Comparison of ENCODE assay signal across 25 cellular contexts in genomic region chr6:116966675-116967576, GRCh38.
"Had no signal": no experiment of that assay in that cellular context is flagged by ENCODE, and none has a peak within 500 bp of the region (broad histone marks: within the 10 kb centered on the region; RNA-seq: fewer than 3 reads in every experiment).

No MANE protein-coding gene starts in this region.

- H3K27ac ChIP-seq: neural progenitor cell, ovary, parathyroid adenoma, psoas muscle, stomach, suprapubic skin, testis, tibial artery, transverse colon, upper lobe of right lung, uterus had no signal

- H3K79me2 ChIP-seq: parathyroid adenoma had no signal

- H3K9me3 ChIP-seq: ovary, psoas muscle, stomach, suprapubic skin, testis, tibial artery, transverse colon, upper lobe of right lung, uterus had no signal

- H3K9ac ChIP-seq: neural progenitor cell, parathyroid adenoma had no signal

- ATAC-seq: naive thymus-derived CD4-positive, alpha-beta T cell; natural killer cell; psoas muscle; right cardiac atrium; sciatic nerve; stimulated activated effector memory CD8-positive, alpha-beta T cell treated with anti-CD3 and anti-CD28 coated beads, Interleukin-12 subunit alpha, Interleukin-12 subunit beta, amount 100 ng/mL, for 72 hours; stimulated activated naive B cell treated with anti-CD40 and anti-IgM and Interleukin-4, amounts not matched to agents 10 μg/mL and 1 μg/mL and 100 μg/mL, for 72 hours; upper lobe of right lung had no signal

- H3K36me3 ChIP-seq: neural progenitor cell, ovary, stomach, suprapubic skin, tibial artery, transverse colon, upper lobe of right lung, uterus had no signal

- H3K4me2 ChIP-seq: neural progenitor cell had no signal

- FAIRE-seq: small intestine had no signal

- H3K27me3 ChIP-seq: ovary, stomach, testis, tibial artery, transverse colon, uterus had no signal

- H3K4me3 ChIP-seq: neural progenitor cell, ovary, psoas muscle, stomach, suprapubic skin, testis, tibial artery, transverse colon, upper lobe of right lung, uterus had no signal

- H3K4me1 ChIP-seq: neural progenitor cell, parathyroid adenoma, psoas muscle, stomach, suprapubic skin, testis, tibial artery, upper lobe of right lung, uterus had no signal

- H2AFZ ChIP-seq: neural progenitor cell, parathyroid adenoma had no signal

- DNase-seq: naive thymus-derived CD4-positive, alpha-beta T cell; natural killer cell; occipital lobe; ovary; posterior cingulate gyrus; psoas muscle; right cardiac atrium; small intestine; stimulated activated CD4-positive, alpha-beta T cell treated with anti-CD3 and anti-CD28 coated beads, Interleukin-15, amount 100 ng/mL, for 24 hours; stimulated activated CD4-positive, alpha-beta T cell treated with anti-CD3 and anti-CD28 coated beads, Interleukin-2, amount 100 ng/mL, for 24 hours; stimulated activated CD4-positive, alpha-beta T cell treated with anti-CD3 and anti-CD28 coated beads, Interleukin-2, amount 100 ng/mL, for 48 hours; stimulated activated CD4-positive, alpha-beta T cell treated with anti-CD3 and anti-CD28 coated beads, Interleukin-4, amount 100 ng/mL, for 24 hours; stimulated activated naive B cell treated with anti-CD40 and anti-IgM and Interleukin-4, amounts not matched to agents 10 μg/mL and 1 μg/mL and 100 μg/mL, for 72 hours; stimulated activated naive CD4-positive, alpha-beta T cell treated with Interleukin-2 at 50 U/mL for 16 hours; stomach; testis; tibial artery; transverse colon; upper lobe of right lung; uterus had no signal
